Comparison of ENCODE assay signal across 1 cellular context in the genomic region with DNA sequence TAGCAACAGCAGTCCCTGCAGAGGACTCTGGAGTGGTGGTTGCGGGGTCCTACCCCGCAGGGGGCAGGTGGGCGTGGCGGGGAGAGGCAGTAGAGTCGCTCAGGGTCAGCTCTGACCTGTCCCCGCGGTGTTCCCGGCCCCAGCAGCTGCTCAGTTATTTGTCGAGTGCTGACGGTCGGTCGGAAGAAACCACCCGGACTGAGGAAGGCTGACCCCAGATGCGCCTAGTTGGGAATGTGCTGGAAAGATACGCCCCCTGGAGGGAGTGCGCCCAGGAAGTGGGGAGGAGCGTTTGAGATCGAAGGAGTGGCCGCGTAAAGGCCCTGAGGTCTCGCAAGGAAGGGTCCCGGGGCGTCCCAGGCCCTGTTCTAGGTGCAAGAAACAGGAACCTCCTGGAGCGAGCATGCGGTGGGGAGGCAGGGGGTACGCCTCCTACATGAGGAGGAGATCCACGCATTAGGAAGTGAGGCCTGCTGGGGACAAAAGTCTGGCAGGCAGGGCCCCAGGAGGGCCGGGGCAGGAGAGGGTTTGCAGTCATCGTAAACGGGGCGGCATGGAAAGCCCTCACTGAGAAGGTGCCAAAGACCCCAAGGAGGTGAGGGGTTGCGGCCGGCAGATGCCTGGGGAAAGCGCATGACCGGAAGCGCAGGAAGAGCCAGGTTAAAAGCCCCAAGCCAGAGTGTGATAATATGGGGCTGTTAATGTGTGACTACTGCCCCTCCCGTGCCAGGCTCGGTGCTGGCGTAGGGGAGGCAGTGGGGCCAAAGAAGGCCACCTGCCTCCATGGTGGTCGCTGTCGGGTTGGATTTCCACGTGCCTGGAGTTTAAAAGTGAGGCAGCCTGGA.
A peak's percentile ranks its signal among the peaks of the same experiment; 100 is the strongest.
TF ChIP-seq lines count a peak whose summit lies in the region.

No MANE protein-coding gene starts in this region.

TF ChIP-seq in WTC11, 78 proteins besides CTCF, POLR2A, EP300 and RAD21 (continued from another document):
- TF ChIP-seq, protein P1, sequence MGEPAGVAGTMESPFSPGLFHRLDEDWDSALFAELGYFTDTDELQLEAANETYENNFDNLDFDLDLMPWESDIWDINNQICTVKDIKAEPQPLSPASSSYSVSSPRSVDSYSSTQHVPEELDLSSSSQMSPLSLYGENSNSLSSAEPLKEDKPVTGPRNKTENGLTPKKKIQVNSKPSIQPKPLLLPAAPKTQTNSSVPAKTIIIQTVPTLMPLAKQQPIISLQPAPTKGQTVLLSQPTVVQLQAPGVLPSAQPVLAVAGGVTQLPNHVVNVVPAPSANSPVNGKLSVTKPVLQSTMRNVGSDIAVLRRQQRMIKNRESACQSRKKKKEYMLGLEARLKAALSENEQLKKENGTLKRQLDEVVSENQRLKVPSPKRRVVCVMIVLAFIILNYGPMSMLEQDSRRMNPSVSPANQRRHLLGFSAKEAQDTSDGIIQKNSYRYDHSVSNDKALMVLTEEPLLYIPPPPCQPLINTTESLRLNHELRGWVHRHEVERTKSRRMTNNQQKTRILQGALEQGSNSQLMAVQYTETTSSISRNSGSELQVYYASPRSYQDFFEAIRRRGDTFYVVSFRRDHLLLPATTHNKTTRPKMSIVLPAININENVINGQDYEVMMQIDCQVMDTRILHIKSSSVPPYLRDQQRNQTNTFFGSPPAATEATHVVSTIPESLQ (CRISPR knock-in tag; IDR thresholded peaks at IDR 0.05) = no peak
- TF ChIP-seq NFE2L1 (CRISPR knock-in tag; IDR thresholded peaks at IDR 0.05) (no peak), RORB (CRISPR knock-in tag; IDR thresholded peaks at IDR 0.05) (no peak), CREB1 (CRISPR knock-in tag; IDR thresholded peaks at IDR 0.05) (no peak), CREM (CRISPR knock-in tag; IDR thresholded peaks at IDR 0.05) (no peak), ESRRA (CRISPR knock-in tag; IDR thresholded peaks at IDR 0.05; ENCODE audit: borderline replicate concordance) (no peak), ZNF263 (CRISPR knock-in tag; IDR thresholded peaks at IDR 0.05; ENCODE audit: low read depth) (peak; percentile 55; the same call in 1 of the 2 replicates)
- TF ChIP-seq, protein P2, sequence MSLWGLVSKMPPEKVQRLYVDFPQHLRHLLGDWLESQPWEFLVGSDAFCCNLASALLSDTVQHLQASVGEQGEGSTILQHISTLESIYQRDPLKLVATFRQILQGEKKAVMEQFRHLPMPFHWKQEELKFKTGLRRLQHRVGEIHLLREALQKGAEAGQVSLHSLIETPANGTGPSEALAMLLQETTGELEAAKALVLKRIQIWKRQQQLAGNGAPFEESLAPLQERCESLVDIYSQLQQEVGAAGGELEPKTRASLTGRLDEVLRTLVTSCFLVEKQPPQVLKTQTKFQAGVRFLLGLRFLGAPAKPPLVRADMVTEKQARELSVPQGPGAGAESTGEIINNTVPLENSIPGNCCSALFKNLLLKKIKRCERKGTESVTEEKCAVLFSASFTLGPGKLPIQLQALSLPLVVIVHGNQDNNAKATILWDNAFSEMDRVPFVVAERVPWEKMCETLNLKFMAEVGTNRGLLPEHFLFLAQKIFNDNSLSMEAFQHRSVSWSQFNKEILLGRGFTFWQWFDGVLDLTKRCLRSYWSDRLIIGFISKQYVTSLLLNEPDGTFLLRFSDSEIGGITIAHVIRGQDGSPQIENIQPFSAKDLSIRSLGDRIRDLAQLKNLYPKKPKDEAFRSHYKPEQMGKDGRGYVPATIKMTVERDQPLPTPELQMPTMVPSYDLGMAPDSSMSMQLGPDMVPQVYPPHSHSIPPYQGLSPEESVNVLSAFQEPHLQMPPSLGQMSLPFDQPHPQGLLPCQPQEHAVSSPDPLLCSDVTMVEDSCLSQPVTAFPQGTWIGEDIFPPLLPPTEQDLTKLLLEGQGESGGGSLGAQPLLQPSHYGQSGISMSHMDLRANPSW (CRISPR knock-in tag; conservative IDR thresholded peaks at IDR 0.05; ENCODE audit: low read depth) = no peak
- TF ChIP-seq, protein P3, sequence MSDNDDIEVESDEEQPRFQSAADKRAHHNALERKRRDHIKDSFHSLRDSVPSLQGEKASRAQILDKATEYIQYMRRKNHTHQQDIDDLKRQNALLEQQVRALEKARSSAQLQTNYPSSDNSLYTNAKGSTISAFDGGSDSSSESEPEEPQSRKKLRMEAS (CRISPR knock-in tag; IDR thresholded peaks at IDR 0.05) = peak; percentile 67; the same call in 1 of the 2 replicates
- TF ChIP-seq, protein P4, sequence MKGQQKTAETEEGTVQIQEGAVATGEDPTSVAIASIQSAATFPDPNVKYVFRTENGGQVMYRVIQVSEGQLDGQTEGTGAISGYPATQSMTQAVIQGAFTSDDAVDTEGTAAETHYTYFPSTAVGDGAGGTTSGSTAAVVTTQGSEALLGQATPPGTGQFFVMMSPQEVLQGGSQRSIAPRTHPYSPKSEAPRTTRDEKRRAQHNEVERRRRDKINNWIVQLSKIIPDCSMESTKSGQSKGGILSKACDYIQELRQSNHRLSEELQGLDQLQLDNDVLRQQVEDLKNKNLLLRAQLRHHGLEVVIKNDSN (CRISPR knock-in tag; IDR thresholded peaks at IDR 0.05) = no peak
- TF ChIP-seq, protein P5, sequence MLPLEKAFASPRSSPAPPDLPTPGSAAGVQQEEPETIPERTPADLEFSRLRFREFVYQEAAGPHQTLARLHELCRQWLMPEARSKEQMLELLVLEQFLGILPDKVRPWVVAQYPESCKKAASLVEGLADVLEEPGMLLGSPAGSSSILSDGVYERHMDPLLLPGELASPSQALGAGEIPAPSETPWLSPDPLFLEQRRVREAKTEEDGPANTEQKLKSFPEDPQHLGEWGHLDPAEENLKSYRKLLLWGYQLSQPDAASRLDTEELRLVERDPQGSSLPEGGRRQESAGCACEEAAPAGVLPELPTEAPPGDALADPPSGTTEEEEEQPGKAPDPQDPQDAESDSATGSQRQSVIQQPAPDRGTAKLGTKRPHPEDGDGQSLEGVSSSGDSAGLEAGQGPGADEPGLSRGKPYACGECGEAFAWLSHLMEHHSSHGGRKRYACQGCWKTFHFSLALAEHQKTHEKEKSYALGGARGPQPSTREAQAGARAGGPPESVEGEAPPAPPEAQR (CRISPR knock-in tag; IDR thresholded peaks at IDR 0.05) = no peak
- TF ChIP-seq, protein P6, sequence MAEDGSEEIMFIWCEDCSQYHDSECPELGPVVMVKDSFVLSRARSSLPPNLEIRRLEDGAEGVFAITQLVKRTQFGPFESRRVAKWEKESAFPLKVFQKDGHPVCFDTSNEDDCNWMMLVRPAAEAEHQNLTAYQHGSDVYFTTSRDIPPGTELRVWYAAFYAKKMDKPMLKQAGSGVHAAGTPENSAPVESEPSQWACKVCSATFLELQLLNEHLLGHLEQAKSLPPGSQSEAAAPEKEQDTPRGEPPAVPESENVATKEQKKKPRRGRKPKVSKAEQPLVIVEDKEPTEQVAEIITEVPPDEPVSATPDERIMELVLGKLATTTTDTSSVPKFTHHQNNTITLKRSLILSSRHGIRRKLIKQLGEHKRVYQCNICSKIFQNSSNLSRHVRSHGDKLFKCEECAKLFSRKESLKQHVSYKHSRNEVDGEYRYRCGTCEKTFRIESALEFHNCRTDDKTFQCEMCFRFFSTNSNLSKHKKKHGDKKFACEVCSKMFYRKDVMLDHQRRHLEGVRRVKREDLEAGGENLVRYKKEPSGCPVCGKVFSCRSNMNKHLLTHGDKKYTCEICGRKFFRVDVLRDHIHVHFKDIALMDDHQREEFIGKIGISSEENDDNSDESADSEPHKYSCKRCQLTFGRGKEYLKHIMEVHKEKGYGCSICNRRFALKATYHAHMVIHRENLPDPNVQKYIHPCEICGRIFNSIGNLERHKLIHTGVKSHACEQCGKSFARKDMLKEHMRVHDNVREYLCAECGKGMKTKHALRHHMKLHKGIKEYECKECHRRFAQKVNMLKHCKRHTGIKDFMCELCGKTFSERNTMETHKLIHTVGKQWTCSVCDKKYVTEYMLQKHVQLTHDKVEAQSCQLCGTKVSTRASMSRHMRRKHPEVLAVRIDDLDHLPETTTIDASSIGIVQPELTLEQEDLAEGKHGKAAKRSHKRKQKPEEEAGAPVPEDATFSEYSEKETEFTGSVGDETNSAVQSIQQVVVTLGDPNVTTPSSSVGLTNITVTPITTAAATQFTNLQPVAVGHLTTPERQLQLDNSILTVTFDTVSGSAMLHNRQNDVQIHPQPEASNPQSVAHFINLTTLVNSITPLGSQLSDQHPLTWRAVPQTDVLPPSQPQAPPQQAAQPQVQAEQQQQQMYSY (CRISPR knock-in tag; IDR thresholded peaks at IDR 0.05) = no peak
